ENCODE assay signal across 1 cellular context in genomic region chr19:12882589-12882988, GRCh38.
TF ChIP-seq lines count a peak whose summit lies in the region.

No MANE protein-coding gene starts in this region.

TF ChIP-seq in H1, 55 proteins besides CTCF, POLR2A, EP300 and RAD21:
- TF ChIP-seq, protein P1, sequence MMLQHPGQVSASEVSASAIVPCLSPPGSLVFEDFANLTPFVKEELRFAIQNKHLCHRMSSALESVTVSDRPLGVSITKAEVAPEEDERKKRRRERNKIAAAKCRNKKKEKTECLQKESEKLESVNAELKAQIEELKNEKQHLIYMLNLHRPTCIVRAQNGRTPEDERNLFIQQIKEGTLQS (IDR thresholded peaks at IDR 0.05; ENCODE audit: insufficient read depth, low read depth, low read length), result no peak
- TF ChIP-seq, protein P2, sequence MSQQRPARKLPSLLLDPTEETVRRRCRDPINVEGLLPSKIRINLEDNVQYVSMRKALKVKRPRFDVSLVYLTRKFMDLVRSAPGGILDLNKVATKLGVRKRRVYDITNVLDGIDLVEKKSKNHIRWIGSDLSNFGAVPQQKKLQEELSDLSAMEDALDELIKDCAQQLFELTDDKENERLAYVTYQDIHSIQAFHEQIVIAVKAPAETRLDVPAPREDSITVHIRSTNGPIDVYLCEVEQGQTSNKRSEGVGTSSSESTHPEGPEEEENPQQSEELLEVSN (IDR thresholded peaks at IDR 0.05), result no peak
- TF ChIP-seq CHD2 (IDR thresholded peaks at IDR 0.05; ENCODE audit: low read length) (no peak), MAFK (IDR thresholded peaks at IDR 0.05; ENCODE audit: low read depth, low read length) (no peak), CEBPB (IDR thresholded peaks at IDR 0.05; ENCODE audit: low read depth, low read length) (no peak), RBBP5 (IDR thresholded peaks at IDR 0.05; ENCODE audit: borderline replicate concordance, low read depth, low read length) (no peak), KDM1A (IDR thresholded peaks at IDR 0.05; ENCODE audit: borderline replicate concordance, low read length) (no peak), HDAC6 (IDR thresholded peaks at IDR 0.05; ENCODE audit: low read depth, low read length) (no peak), SAP30 (IDR thresholded peaks at IDR 0.05; ENCODE audit: insufficient read depth, insufficient replicate concordance, low read length) (no peak), JUN (IDR thresholded peaks at IDR 0.05; ENCODE audit: low read depth, low read length) (no peak), ASH2L (IDR thresholded peaks at IDR 0.05; ENCODE audit: low read length) (no peak), ATF2 (IDR thresholded peaks at IDR 0.05; ENCODE audit: low read length) (no peak), EZH2 (IDR thresholded peaks at IDR 0.05; ENCODE audit: low read depth, low read length, severe bottlenecking) (no peak), SP2 (IDR thresholded peaks at IDR 0.05; ENCODE audit: low read length) (no peak), CHD1 (IDR thresholded peaks at IDR 0.05; ENCODE audit: low read depth, low read length) (no peak)
- TF ChIP-seq, protein P3, sequence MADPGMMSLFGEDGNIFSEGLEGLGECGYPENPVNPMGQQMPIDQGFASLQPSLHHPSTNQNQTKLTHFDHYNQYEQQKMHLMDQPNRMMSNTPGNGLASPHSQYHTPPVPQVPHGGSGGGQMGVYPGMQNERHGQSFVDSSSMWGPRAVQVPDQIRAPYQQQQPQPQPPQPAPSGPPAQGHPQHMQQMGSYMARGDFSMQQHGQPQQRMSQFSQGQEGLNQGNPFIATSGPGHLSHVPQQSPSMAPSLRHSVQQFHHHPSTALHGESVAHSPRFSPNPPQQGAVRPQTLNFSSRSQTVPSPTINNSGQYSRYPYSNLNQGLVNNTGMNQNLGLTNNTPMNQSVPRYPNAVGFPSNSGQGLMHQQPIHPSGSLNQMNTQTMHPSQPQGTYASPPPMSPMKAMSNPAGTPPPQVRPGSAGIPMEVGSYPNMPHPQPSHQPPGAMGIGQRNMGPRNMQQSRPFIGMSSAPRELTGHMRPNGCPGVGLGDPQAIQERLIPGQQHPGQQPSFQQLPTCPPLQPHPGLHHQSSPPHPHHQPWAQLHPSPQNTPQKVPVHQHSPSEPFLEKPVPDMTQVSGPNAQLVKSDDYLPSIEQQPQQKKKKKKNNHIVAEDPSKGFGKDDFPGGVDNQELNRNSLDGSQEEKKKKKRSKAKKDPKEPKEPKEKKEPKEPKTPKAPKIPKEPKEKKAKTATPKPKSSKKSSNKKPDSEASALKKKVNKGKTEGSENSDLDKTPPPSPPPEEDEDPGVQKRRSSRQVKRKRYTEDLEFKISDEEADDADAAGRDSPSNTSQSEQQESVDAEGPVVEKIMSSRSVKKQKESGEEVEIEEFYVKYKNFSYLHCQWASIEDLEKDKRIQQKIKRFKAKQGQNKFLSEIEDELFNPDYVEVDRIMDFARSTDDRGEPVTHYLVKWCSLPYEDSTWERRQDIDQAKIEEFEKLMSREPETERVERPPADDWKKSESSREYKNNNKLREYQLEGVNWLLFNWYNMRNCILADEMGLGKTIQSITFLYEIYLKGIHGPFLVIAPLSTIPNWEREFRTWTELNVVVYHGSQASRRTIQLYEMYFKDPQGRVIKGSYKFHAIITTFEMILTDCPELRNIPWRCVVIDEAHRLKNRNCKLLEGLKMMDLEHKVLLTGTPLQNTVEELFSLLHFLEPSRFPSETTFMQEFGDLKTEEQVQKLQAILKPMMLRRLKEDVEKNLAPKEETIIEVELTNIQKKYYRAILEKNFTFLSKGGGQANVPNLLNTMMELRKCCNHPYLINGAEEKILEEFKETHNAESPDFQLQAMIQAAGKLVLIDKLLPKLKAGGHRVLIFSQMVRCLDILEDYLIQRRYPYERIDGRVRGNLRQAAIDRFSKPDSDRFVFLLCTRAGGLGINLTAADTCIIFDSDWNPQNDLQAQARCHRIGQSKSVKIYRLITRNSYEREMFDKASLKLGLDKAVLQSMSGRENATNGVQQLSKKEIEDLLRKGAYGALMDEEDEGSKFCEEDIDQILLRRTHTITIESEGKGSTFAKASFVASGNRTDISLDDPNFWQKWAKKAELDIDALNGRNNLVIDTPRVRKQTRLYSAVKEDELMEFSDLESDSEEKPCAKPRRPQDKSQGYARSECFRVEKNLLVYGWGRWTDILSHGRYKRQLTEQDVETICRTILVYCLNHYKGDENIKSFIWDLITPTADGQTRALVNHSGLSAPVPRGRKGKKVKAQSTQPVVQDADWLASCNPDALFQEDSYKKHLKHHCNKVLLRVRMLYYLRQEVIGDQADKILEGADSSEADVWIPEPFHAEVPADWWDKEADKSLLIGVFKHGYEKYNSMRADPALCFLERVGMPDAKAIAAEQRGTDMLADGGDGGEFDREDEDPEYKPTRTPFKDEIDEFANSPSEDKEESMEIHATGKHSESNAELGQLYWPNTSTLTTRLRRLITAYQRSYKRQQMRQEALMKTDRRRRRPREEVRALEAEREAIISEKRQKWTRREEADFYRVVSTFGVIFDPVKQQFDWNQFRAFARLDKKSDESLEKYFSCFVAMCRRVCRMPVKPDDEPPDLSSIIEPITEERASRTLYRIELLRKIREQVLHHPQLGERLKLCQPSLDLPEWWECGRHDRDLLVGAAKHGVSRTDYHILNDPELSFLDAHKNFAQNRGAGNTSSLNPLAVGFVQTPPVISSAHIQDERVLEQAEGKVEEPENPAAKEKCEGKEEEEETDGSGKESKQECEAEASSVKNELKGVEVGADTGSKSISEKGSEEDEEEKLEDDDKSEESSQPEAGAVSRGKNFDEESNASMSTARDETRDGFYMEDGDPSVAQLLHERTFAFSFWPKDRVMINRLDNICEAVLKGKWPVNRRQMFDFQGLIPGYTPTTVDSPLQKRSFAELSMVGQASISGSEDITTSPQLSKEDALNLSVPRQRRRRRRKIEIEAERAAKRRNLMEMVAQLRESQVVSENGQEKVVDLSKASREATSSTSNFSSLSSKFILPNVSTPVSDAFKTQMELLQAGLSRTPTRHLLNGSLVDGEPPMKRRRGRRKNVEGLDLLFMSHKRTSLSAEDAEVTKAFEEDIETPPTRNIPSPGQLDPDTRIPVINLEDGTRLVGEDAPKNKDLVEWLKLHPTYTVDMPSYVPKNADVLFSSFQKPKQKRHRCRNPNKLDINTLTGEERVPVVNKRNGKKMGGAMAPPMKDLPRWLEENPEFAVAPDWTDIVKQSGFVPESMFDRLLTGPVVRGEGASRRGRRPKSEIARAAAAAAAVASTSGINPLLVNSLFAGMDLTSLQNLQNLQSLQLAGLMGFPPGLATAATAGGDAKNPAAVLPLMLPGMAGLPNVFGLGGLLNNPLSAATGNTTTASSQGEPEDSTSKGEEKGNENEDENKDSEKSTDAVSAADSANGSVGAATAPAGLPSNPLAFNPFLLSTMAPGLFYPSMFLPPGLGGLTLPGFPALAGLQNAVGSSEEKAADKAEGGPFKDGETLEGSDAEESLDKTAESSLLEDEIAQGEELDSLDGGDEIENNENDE (IDR thresholded peaks at IDR 0.05; ENCODE audit: insufficient replicate concordance, low read length), result no peak
